ENCODE assay signal across 19 cellular contexts in the genomic region with DNA sequence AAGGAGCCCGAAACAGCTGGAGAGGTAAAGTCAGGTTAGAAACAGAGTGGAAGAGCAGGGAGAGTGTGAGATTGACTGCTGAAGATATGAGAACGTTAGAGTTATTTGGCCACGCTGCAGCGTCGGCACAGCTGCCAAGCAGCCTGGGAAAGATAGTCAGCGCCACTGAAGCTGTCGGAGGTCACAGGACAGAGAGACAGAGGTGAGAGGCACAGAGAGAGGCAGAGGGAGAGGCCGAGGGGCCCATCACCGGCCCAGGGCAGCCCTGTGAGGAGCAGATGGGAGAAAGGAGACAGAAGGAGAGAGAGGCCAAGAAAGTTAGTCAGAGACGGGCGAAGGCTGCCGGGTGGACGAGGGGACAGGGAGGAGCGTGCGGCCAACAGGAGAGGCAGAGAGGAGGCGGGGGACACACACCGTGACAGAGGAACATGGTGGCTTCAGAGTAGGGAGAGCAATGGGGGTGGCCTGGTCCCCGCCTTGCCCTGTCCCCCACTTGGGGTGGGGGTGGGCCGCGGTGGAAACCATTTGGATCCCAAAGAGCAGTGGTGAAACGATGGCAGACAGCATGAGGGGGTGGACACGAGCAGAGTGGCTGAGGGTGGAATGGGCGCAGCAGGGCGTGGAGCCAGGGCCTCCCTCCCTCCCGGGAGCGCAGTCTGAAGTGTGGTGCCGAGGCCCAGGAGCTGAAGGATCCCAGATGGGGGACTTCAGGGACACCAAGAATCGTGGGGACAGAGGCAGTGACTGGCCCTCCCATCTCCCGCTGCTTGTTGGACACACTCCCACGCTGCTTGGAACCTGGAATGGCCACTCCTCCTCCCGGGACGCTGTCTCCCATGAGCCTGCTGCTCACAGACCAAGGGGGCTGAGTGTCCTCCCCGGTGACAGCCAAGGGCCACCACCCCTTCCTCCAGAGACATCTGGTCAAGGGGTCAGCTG. TPM values are rescaled to one million over a fixed set of nuclear protein-coding genes. Genes with fewer than 3 reads are reported as not detected.
"Had no signal": no experiment of that assay in that cellular context is flagged by ENCODE, and none has a peak within 500 bp of the region (broad histone marks: within the 10 kb centered on the region; RNA-seq: fewer than 3 reads in every experiment).

No MANE protein-coding gene starts in this region.

- H3K4me1 ChIP-seq: adrenal gland, vagina had no signal

- H3K27me3 ChIP-seq: adrenal gland, vagina had no signal

- H3K27ac ChIP-seq: adrenal gland, epithelial cell of prostate, skin epidermis, thoracic aorta, vagina had no signal

- DNase-seq: activated B cell treated with CpG ODN at 0.5 μM for 24 hours; activated CD4-positive, alpha-beta T cell treated with anti-CD3 and anti-CD28 coated beads, Interleukin-2, amount 10 ng/mL, durations not matched to agents 7 days and 5 days; activated naive CD4-positive, alpha-beta T cell treated with anti-CD3 and anti-CD28 coated beads, Interleukin-2, amount 50 U/mL, for 16 hours; activated T-cell treated with anti-CD3 and anti-CD28 coated beads, Interleukin-2, amount 50 U/mL, for 1 hour; adrenal gland; central memory CD4-positive, alpha-beta T cell; effector memory CD4-positive, alpha-beta T cell; immature natural killer cell; mammary epithelial cell; retina; stimulated activated CD4-positive, alpha-beta T cell treated with anti-CD3 and anti-CD28 coated beads, Interleukin-4, amount 100 ng/mL, for 4 hours; stimulated activated naive CD8-positive, alpha-beta T cell treated with anti-CD3 and anti-CD28 coated beads, Interleukin-15, amount 100 ng/mL, for 72 hours had no signal

- H3K36me3 ChIP-seq: adrenal gland, thoracic aorta, vagina had no signal

- H3K4me3 ChIP-seq: adrenal gland, skin epidermis, thoracic aorta, vagina had no signal

- ATAC-seq: stimulated activated naive CD8-positive, alpha-beta T cell treated with anti-CD3 and anti-CD28 coated beads, Interleukin-15, amount 100 ng/mL, for 72 hours had no signal

- H3K9me3 ChIP-seq: adrenal gland, thoracic aorta, vagina had no signal

RNA-seq across cellular contexts. Expression of gene LRRC10B, which starts 26.6 kb away (rescaled TPM):
- total RNA-seq: activated B cell treated with CpG ODN at 0.5 μM for 24 hours; activated CD4-positive, alpha-beta T cell treated with anti-CD3 and anti-CD28 coated beads, Interleukin-2, amount 10 ng/mL, durations not matched to agents 7 days and 5 days; mononuclear cell; natural killer cell treated with Interleukin-12 subunit alpha and Interleukin-12 subunit beta and Interleukin-15 and Interleukin-18, amount 100 ng/mL, for 72 hours; osteocyte had no signal
- polyA plus RNA-seq: immature natural killer cell had no signal

RNA-seq across cellular contexts. Expression of gene SYT7, which starts 45.7 kb away (rescaled TPM):
- total RNA-seq: activated B cell treated with CpG ODN at 0.5 μM for 24 hours; activated CD4-positive, alpha-beta T cell treated with anti-CD3 and anti-CD28 coated beads, Interleukin-2, amount 10 ng/mL, durations not matched to agents 7 days and 5 days; natural killer cell treated with Interleukin-12 subunit alpha and Interleukin-12 subunit beta and Interleukin-15 and Interleukin-18, amount 100 ng/mL, for 72 hours had no signal
- polyA plus RNA-seq: immature natural killer cell had no signal
